In the genomic region with DNA sequence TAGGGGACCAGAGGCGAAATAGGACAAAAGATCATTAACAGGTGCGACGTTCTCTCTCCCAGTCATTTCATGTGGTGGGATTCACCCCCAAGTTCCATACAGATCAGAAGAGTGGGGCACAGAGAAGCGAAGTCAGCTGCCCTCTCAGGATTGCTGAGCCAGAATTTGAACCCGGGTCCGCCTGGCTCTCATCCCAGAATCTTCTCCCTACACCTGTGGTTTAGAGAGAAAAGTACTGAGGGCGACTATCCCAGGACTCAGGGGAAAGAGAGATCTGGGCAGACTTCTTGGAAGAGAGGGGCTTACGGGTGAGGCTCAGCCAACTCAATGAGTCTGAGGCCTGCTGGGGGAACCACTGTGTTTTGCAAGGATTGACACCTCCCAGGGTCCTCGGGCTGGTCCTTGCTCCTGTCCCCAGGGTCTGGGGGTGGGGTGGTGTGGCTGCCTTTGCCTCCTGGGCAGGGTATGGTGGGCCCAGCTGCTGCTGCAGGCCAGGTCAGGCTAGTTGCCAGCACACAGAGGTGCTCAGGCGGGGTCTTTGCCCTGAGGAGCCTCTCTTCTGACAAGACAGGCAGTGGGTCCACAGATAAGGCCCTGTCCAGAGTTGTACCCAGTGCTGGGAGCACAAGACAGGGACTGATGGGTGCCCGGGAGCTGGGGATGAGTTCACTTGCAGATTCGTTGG, we compare ENCODE assay signal across 9 cellular contexts. TPM values are rescaled to one million over a fixed set of nuclear protein-coding genes. Genes with fewer than 3 reads are reported as not detected.
DNase-seq lines count a peak whose midpoint lies in the region; ATAC-seq and TF ChIP-seq lines count a peak whose summit lies in the region.
"Had no signal": no experiment of that assay in that cellular context is flagged by ENCODE, and none has a peak within 500 bp of the region (broad histone marks: within the 10 kb centered on the region; RNA-seq: fewer than 3 reads in every experiment).

No MANE protein-coding gene starts in this region.

- peaks cover 11 to 39% of the 10 kb centered on the region in 2 experiments; a peak in 3 of 4 replicates for H3K79me1 ChIP-seq in IMR-90 (ENCODE audit: low read depth in 1 of 2, low read length in 2 of 2)

- peaks cover 0 to 3% (median 0%) of the 10 kb centered on the region in 11 donors for H3K9me3 Mint-ChIP-seq in naive thymus-derived CD4-positive, alpha-beta T cell

- TF ChIP-seq POLR2A in IMR-90 (IDR thresholded peaks at IDR 0.05; ENCODE audit: low read depth, low read length): no peak

- H3K36me3 Mint-ChIP-seq in naive thymus-derived CD4-positive, alpha-beta T cell: no peaks in the 10 kb centered on the region

- peak overlapping the region; percentile 75 for H3K9ac ChIP-seq in IMR-90 (ENCODE audit: low read depth, low read length)

- H3K56ac ChIP-seq in IMR-90 (ENCODE audit: extremely low read depth, insufficient read depth, low read length): no peak overlapping the region

- H3K14ac ChIP-seq in IMR-90 (replicated peaks; ENCODE audit: low read depth, low read length): 0 out of 2 replicates have a peak overlapping the region, but pooled peaks have one; percentile 12

- no peak overlapping the region for H4K5ac ChIP-seq in IMR-90 (ENCODE audit: low read depth, low read length)

- POLR2A ChIA-PET in IMR-90 (lab: Charles Lee; ENCODE audit: unreplicated experiment): no interaction called here
- POLR2A ChIA-PET in naive thymus-derived CD4-positive, alpha-beta T cell (lab: Charles Lee): no interaction called here

- H3K9me3 ChIP-seq in IMR-90 (ENCODE audit: control insufficient read depth, insufficient read depth, low read length): no peaks in the 10 kb centered on the region
- no peaks in the 10 kb centered on the region for H3K9me3 ChIP-seq in naive thymus-derived CD4-positive, alpha-beta T cell (ENCODE audit: control insufficient read depth in 2 of 3, low read length in 3 of 3)

- no peak for ATAC-seq in IMR-90 (ENCODE audit: low read depth)
- ATAC-seq in naive thymus-derived CD4-positive, alpha-beta T cell: no peak
- ATAC-seq in GM21528 (IDR thresholded peaks at IDR 0.05; ENCODE audit: low FRiP score, unreplicated experiment): no peak
- ATAC-seq in GM18861 (IDR thresholded peaks at IDR 0.05; ENCODE audit: unreplicated experiment): no peak
- no peak for ATAC-seq in GM18868 (IDR thresholded peaks at IDR 0.05; ENCODE audit: unreplicated experiment)

- peak overlapping the region; percentile 86 for H3K4me2 ChIP-seq in IMR-90 (ENCODE audit: low read depth, low read length)

- peaks cover 15% of the 10 kb centered on the region for H3K9me1 ChIP-seq in IMR-90 (ENCODE audit: insufficient read depth, low read length)

- peaks cover 0 to 28% (median 0%) of the 10 kb centered on the region in 5 donors for H3K27me3 Mint-ChIP-seq in naive thymus-derived CD4-positive, alpha-beta T cell

- in situ Hi-C loops in IMR-90 (cut with MboI; ENCODE audit: low sequenced_read_pairs): no loop called here

- TF ChIP-seq CTCF in AG09309 (IDR thresholded peaks at IDR 0.05; ENCODE audit: control insufficient read depth, insufficient read depth, low read depth, low read length, missing control alignments) (no peak), IMR-90 (conservative IDR thresholded peaks at IDR 0.05; ENCODE audit: low read depth, low read length) (no peak), dorsolateral prefrontal cortex (IDR thresholded peaks at IDR 0.05 in 54 of 56, conservative IDR thresholded peaks at IDR 0.05 in 2 of 56; ENCODE audit: low read depth in 1 of 56, partially characterized antibody in 56 of 56) (no peak)

- H2BK5ac ChIP-seq in IMR-90 (ENCODE audit: low read depth, low read length, poor library complexity, severe bottlenecking): no peak overlapping the region

- dilution Hi-C loops in IMR-90 (cut with HindIII; ENCODE audit: low sequenced_read_pairs, unreplicated experiment): no loop called here

- no peak overlapping the region for H4K91ac ChIP-seq in IMR-90 (ENCODE audit: insufficient read depth, low read depth, low read length)

- peak overlapping the region; percentile 92 for H2AFZ ChIP-seq in IMR-90 (replicated peaks; ENCODE audit: low read length, poor library complexity)

- intact Hi-C loops in IMR-90 (cut with micrococcal nuclease): no loop called here
- intact Hi-C loops in dorsolateral prefrontal cortex (cut with DNase I): no loop called here
- intact Hi-C loops in naive thymus-derived CD4-positive, alpha-beta T cell (cut with micrococcal nuclease): loop anchor here (2.0 to 5.0 kb wide), 4 partner anchors 15 to 753 kb away; partner anchors contain the start of genes AAMDC (in 2 of the 2) and RSF1 (in 2 of the 2)

- peaks cover 16 to 40% (median 31%) of the 10 kb centered on the region in 7 donors for H3K4me1 Mint-ChIP-seq in naive thymus-derived CD4-positive, alpha-beta T cell

- peak overlapping the region in 8 of 9 donors; percentile 6 to 84 (median 52) for H3K27ac Mint-ChIP-seq in naive thymus-derived CD4-positive, alpha-beta T cell

- H3K18ac ChIP-seq in IMR-90 (ENCODE audit: low read depth, low read length): no peak overlapping the region

- H2AK9ac ChIP-seq in IMR-90 (replicated peaks; ENCODE audit: low read depth, low read length, poor library complexity): peak overlapping the region; percentile 94

- H3K4me3 ChIP-seq in AG09309 (ENCODE audit: control insufficient read depth, low read depth, low read length): peak overlapping the region; percentile 84
- H3K4me3 ChIP-seq in IMR-90 (ENCODE audit: insufficient read depth, low read depth, low read length): peak overlapping the region; percentile 72
- H3K4me3 ChIP-seq in dorsolateral prefrontal cortex: peak overlapping the region in 46 of 59 donors; percentile 17 to 93 (median 82)
- no peak overlapping the region for H3K4me3 ChIP-seq in naive thymus-derived CD4-positive, alpha-beta T cell (ENCODE audit: low read length)

- no peak for TF ChIP-seq RAD21 in IMR-90 (IDR thresholded peaks at IDR 0.05; ENCODE audit: low read length)

- H2AK5ac ChIP-seq in IMR-90 (ENCODE audit: low read depth, low read length): peak overlapping the region; percentile 11; the same call in 1 of the 2 replicates

- no TSS peak for BruUV-seq in IMR-90 (replicated peaks; lab: Mats Ljungman, UMichigan)

- DNase-seq in AG09309 (ENCODE audit: low read depth) (no peak), IMR-90 (no peak), dorsolateral prefrontal cortex (peak in 3 of 10 donors; percentile 17 to 26 (median 19)), OCI-M2 (lab: John Stamatoyannopoulos, UW; ENCODE audit: unreplicated experiment) (no peak)
- no peak for DNase-seq in naive thymus-derived CD4-positive, alpha-beta T cell
- DNase-seq: NCI-H2081 treated with DMSO at 0.1 percent for 48 hours had no signal

- CTCF ChIA-PET in IMR-90 (lab: Yijun Ruan, JAX): no interaction called here
- CTCF ChIA-PET in naive thymus-derived CD4-positive, alpha-beta T cell (lab: Charles Lee): no interaction called here

- peaks cover 25% of the 10 kb centered on the region for H3K4me1 ChIP-seq in IMR-90 (ENCODE audit: control insufficient read depth, insufficient read depth, low read length)
- H3K4me1 ChIP-seq in naive thymus-derived CD4-positive, alpha-beta T cell (ENCODE audit: control insufficient read depth in 2 of 2, insufficient read depth in 2 of 2, low read length in 2 of 2): peaks cover 9 to 10% of the 10 kb centered on the region in 2 donors

- no peak overlapping the region for H2BK20ac ChIP-seq in IMR-90 (ENCODE audit: low read depth, low read length)

- H4K8ac ChIP-seq in IMR-90 (ENCODE audit: low read depth in 2 of 2, low read length in 2 of 2): peak overlapping the region in 1 of 2 experiments; percentile 30; a peak in 2 of 4 replicates

- H3K27me3 ChIP-seq in IMR-90 (ENCODE audit: control insufficient read depth, insufficient read depth, low read length): no peaks in the 10 kb centered on the region
- no peaks in the 10 kb centered on the region for H3K27me3 ChIP-seq in dorsolateral prefrontal cortex
- no peaks in the 10 kb centered on the region for H3K27me3 ChIP-seq in naive thymus-derived CD4-positive, alpha-beta T cell (ENCODE audit: control insufficient read depth in 2 of 2, insufficient read depth in 2 of 2, low read length in 2 of 2)

- peak overlapping the region; percentile 79; the same call in 1 of the 2 replicates for H3K23ac ChIP-seq in IMR-90 (ENCODE audit: low read depth, low read length)

- H4K20me1 ChIP-seq in IMR-90 (ENCODE audit: insufficient read depth, low read length): no peaks in the 10 kb centered on the region

- H3K4ac ChIP-seq in IMR-90 (ENCODE audit: low read depth, low read length): peak overlapping the region; percentile 66

- peak overlapping the region; percentile 73 to 89 (median 83) for H3K4me3 Mint-ChIP-seq in naive thymus-derived CD4-positive, alpha-beta T cell

- H2BK15ac ChIP-seq in IMR-90 (ENCODE audit: low read depth, low read length): no peak overlapping the region

- no peaks in the 10 kb centered on the region for H3K36me3 ChIP-seq in IMR-90 (ENCODE audit: control insufficient read depth, insufficient read depth, low read length)
- no peaks in the 10 kb centered on the region for H3K36me3 ChIP-seq in naive thymus-derived CD4-positive, alpha-beta T cell (ENCODE audit: control insufficient read depth in 2 of 3, insufficient read depth in 3 of 3, low read length in 3 of 3)

- WGBS in IMR-90 (ENCODE audit: extremely low coverage in 2 of 2, insufficient read length in 1 of 2), 2 experiments: 76% methylated on average over 7 of the region's 12 CpGs; no CpG with 5 or more reads in 1 of the 2 experiments

- H3K27ac ChIP-seq in IMR-90 (ENCODE audit: insufficient read depth, low read length): no peak overlapping the region
- H3K27ac ChIP-seq in dorsolateral prefrontal cortex: peak overlapping the region in 1 of 59 donors; percentile 7
- H3K27ac ChIP-seq in naive thymus-derived CD4-positive, alpha-beta T cell (ENCODE audit: low read depth, low read length): no peak overlapping the region

- H2BK120ac ChIP-seq in IMR-90 (ENCODE audit: low read depth, low read length): no peak overlapping the region

RNA-seq across cellular contexts. Expression of gene CAPN5, which starts 1.1 kb away (rescaled TPM):
- total RNA-seq in IMR-90 (2012; rRNA removed) (8.1 TPM in 2 replicates), dorsolateral prefrontal cortex (10 to 100 TPM; 12.5 to 36.7 (median 23.3) TPM)
- 24.0 and 26.9 TPM in 2 replicates for polyA plus RNA-seq in IMR-90 (2012; rRNA removed)
- polyA plus RNA-seq in IMR-90 (2012; cell fraction: cytosol; rRNA removed): 13.0 and 28.2 TPM in 2 replicates
- 72.1 and 107 TPM in 2 replicates for polyA plus RNA-seq in IMR-90 (2012; cell fraction: nucleus; rRNA removed; ENCODE audit: low replicate concordance)
- 1 to 10 TPM in 4 of 5 experiments, under 1 TPM in 1; 0.94 to 5.8 (median 5.6) TPM for total RNA-seq in naive thymus-derived CD4-positive, alpha-beta T cell
- polyA plus RNA-seq in naive thymus-derived CD4-positive, alpha-beta T cell: 1 to 10 TPM; 3.0 to 5.8 TPM

RNA-seq across cellular contexts. Expression of gene B3GNT6, which starts 33.7 kb away (rescaled TPM):
- total RNA-seq in IMR-90 (2012; rRNA removed): not detected in 2 replicates
- 0.03 TPM in 1 of 2 replicates, not detected in the other for polyA plus RNA-seq in IMR-90 (2012; rRNA removed)
- not detected in 2 replicates for polyA plus RNA-seq in IMR-90 (2012; cell fraction: cytosol; rRNA removed)
- 0.02 TPM in 1 of 2 replicates, not detected in the other for polyA plus RNA-seq in IMR-90 (2012; cell fraction: nucleus; rRNA removed; ENCODE audit: low replicate concordance)
- total RNA-seq in dorsolateral prefrontal cortex: 1 to 10 TPM in 1 of 120 experiments, under 1 TPM in 38, not detected in 81; 0.16 to 1.0 (median 0.32) TPM
- not detected for total RNA-seq in naive thymus-derived CD4-positive, alpha-beta T cell
- polyA plus RNA-seq in naive thymus-derived CD4-positive, alpha-beta T cell: not detected

RNA-seq across cellular contexts. Expression of gene OMP, which starts 34.7 kb away (rescaled TPM):
- total RNA-seq in IMR-90 (2012; rRNA removed) (not detected in 2 replicates), dorsolateral prefrontal cortex (1 to 10 TPM in 58 of 120 experiments, under 1 TPM in 3, not detected in 59; 0.86 to 4.4 (median 1.8) TPM)
- polyA plus RNA-seq in IMR-90 (2012; rRNA removed): 0.27 and 0.46 TPM in 2 replicates
- 0.19 TPM in 1 of 2 replicates, not detected in the other for polyA plus RNA-seq in IMR-90 (2012; cell fraction: cytosol; rRNA removed)
- polyA plus RNA-seq in IMR-90 (2012; cell fraction: nucleus; rRNA removed; ENCODE audit: low replicate concordance): 0.71 and 1.6 TPM in 2 replicates
- 1 to 10 TPM in 1 of 5 experiments, not detected in 4; 1.1 TPM for total RNA-seq in naive thymus-derived CD4-positive, alpha-beta T cell
- not detected for polyA plus RNA-seq in naive thymus-derived CD4-positive, alpha-beta T cell

Comparison
In these comparisons a context has a peak if more than half of its experiments do, and no peak if none do; other contexts are left out.
1. intact Hi-C loops: an anchor here in naive thymus-derived CD4-positive, alpha-beta T cell (2.0 to 5.0 kb wide); none called in IMR-90 and dorsolateral prefrontal cortex.